In genomic region chr3:52439426-52440248, GRCh38 we compare ENCODE assay signal across 19 cellular contexts. TPM values are rescaled to one million over a fixed set of nuclear protein-coding genes. Genes with fewer than 3 reads are reported as not detected.
"Had no signal": no experiment of that assay in that cellular context is flagged by ENCODE, and none has a peak within 500 bp of the region (broad histone marks: within the 10 kb centered on the region; RNA-seq: fewer than 3 reads in every experiment).

No MANE protein-coding gene starts in this region.

- H3K9me3 ChIP-seq: mucosa of descending colon had no signal

- H3K4me1 Mint-ChIP-seq: activated CD4-positive, alpha-beta memory T cell treated with anti-CD3 and anti-CD28 coated beads, Interleukin-2, amount 10 ng/mL, durations not matched to agents 7 days and 5 days; activated CD4-positive, alpha-beta T cell treated with anti-CD3 and anti-CD28 coated beads, Interleukin-2, amount 10 ng/mL, durations not matched to agents 24 days and 14 days had no signal

- H3K4me3 ChIP-seq: mucosa of descending colon had no signal

- H3K27me3 ChIP-seq: foreskin keratinocyte had no signal

- H3K27me3 Mint-ChIP-seq: activated CD4-positive, alpha-beta memory T cell treated with anti-CD3 and anti-CD28 coated beads, Interleukin-2, amount 10 ng/mL, durations not matched to agents 7 days and 5 days; activated CD4-positive, alpha-beta T cell treated with anti-CD3 and anti-CD28 coated beads, Interleukin-2, amount 10 ng/mL, durations not matched to agents 24 days and 14 days; progenitor cell of endocrine pancreas had no signal

- ATAC-seq: activated CD4-positive, CD25-positive, alpha-beta regulatory T cell treated with anti-CD3 and anti-CD28 coated beads, Interleukin-2, amount 50 U/mL, for 24 hours; foreskin keratinocyte; mucosa of descending colon had no signal

- H3K27ac ChIP-seq: foreskin keratinocyte had no signal

- H3K4me1 ChIP-seq: foreskin keratinocyte had no signal

- DNase-seq: activated CD4-positive, alpha-beta memory T cell treated with anti-CD3 and anti-CD28 coated beads, Interleukin-2, amount 10 ng/mL, durations not matched to agents 7 days and 5 days; activated CD4-positive, alpha-beta T cell treated with anti-CD3 and anti-CD28 coated beads, Interleukin-2, amount 10 ng/mL, durations not matched to agents 24 days and 14 days; amygdala; effector CD4-positive, alpha-beta T cell; erythroblast; foreskin keratinocyte; hippocampal formation; mesenchymal stem cell; mucosa of descending colon; retina; stimulated activated CD4-positive, alpha-beta T cell treated with anti-CD3 and anti-CD28 coated beads, Interleukin-4, amount 100 ng/mL, for 24 hours; stimulated activated naive CD4-positive, alpha-beta T cell treated with Interleukin-2 at 50 U/mL for 16 hours had no signal

- H3K27ac Mint-ChIP-seq: activated CD4-positive, alpha-beta memory T cell treated with anti-CD3 and anti-CD28 coated beads, Interleukin-2, amount 10 ng/mL, durations not matched to agents 7 days and 5 days; activated CD4-positive, alpha-beta T cell treated with anti-CD3 and anti-CD28 coated beads, Interleukin-2, amount 10 ng/mL, durations not matched to agents 24 days and 14 days; activated T-helper 1 cell treated with anti-CD3 and anti-CD28 coated beads, Interleukin-12 subunit alpha, Interleukin-12 subunit beta, Interleukin-2, Interleukin-4 antibody, amounts not matched to agents 30 ng/mL and 10 ng/mL and 1 ng/mL, durations not matched to agents 14 hours and 24 hours and 36 hours; dendritic cell treated with granulocyte-macrophage colony-stimulating factor and Interleukin-4, amounts not matched to agents 40 ng/mL and 50 ng/mL, for 4 days; progenitor cell of endocrine pancreas had no signal

- H3K4me3 Mint-ChIP-seq: activated CD4-positive, alpha-beta memory T cell treated with anti-CD3 and anti-CD28 coated beads, Interleukin-2, amount 10 ng/mL, durations not matched to agents 7 days and 5 days; activated CD4-positive, alpha-beta T cell treated with anti-CD3 and anti-CD28 coated beads, Interleukin-2, amount 10 ng/mL, durations not matched to agents 24 days and 14 days; activated T-helper 1 cell treated with anti-CD3 and anti-CD28 coated beads, Interleukin-12 subunit alpha, Interleukin-12 subunit beta, Interleukin-2, Interleukin-4 antibody, amounts not matched to agents 30 ng/mL and 10 ng/mL and 1 ng/mL, durations not matched to agents 14 hours and 24 hours and 36 hours; dendritic cell treated with granulocyte-macrophage colony-stimulating factor and Interleukin-4, amounts not matched to agents 40 ng/mL and 50 ng/mL, for 4 days; neural crest cell had no signal

RNA-seq across cellular contexts. Expression of gene SEMA3G, which starts 5.3 kb away (rescaled TPM):
- total RNA-seq: osteoblast had no signal

RNA-seq across cellular contexts. Expression of gene TNNC1, which starts 14.2 kb away (rescaled TPM):
- total RNA-seq: foreskin keratinocyte, glomerular endothelial cell, neural crest cell had no signal
